Comparison of ENCODE assay signal across 25 cellular contexts in the genomic region with DNA sequence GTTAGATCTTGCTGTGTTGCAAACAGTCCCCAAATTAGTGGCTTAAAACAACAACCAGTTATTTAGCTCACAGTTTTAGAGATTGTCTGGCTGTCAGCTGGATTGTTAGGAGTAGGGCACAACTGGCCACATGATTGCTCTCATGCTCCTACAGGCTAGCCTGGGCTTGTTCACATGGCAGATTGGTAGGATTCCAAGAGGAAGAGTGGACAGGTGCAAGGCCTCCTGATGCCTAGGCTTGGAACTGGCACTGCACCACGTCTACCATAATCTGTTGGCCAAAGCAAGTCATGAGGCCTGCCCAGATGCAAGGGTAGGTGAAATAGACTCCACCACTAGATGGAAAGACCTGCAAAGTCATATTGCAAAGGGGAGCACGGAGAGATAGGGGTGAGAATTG.
DNase-seq lines count a peak whose midpoint lies in the region; ATAC-seq and TF ChIP-seq lines count a peak whose summit lies in the region.
"Had no signal": no experiment of that assay in that cellular context is flagged by ENCODE, and none has a peak within 500 bp of the region (broad histone marks: within the 10 kb centered on the region; RNA-seq: fewer than 3 reads in every experiment).

No MANE protein-coding gene starts in this region.

- no peak overlapping the region for H3K27ac Mint-ChIP-seq in natural killer cell treated with Interleukin-12 subunit alpha and Interleukin-12 subunit beta and Interleukin-15 and Interleukin-18, amount 100 ng/mL, for 72 hours
- H3K27ac Mint-ChIP-seq: activated B cell treated with CpG ODN at 0.5 μM for 24 hours; activated CD4-positive, alpha-beta T cell treated with anti-CD3 and anti-CD28 coated beads, Interleukin-2, amount 10 ng/mL, durations not matched to agents 7 days and 5 days; HFFc6; memory B cell; stimulated activated naive B cell treated with anti-CD40 and anti-IgM and Interleukin-4, amounts not matched to agents 10 μg/mL and 1 μg/mL and 100 μg/mL, for 72 hours had no signal

- no peaks in the 10 kb centered on the region for H3K9me3 Mint-ChIP-seq in natural killer cell treated with Interleukin-12 subunit alpha and Interleukin-12 subunit beta and Interleukin-15 and Interleukin-18, amount 100 ng/mL, for 72 hours
- H3K9me3 Mint-ChIP-seq: activated B cell treated with CpG ODN at 0.5 μM for 24 hours; activated CD4-positive, alpha-beta T cell treated with anti-CD3 and anti-CD28 coated beads, Interleukin-2, amount 10 ng/mL, durations not matched to agents 7 days and 5 days; HFFc6; memory B cell; stimulated activated naive B cell treated with anti-CD40 and anti-IgM and Interleukin-4, amounts not matched to agents 10 μg/mL and 1 μg/mL and 100 μg/mL, for 72 hours had no signal

- DNase-seq in DMS153 (lab: John Stamatoyannopoulos, UW) (peak; percentile 75), LHCN-M2 (ENCODE audit: low read depth) (peak; percentile 56), NCI-H774 (lab: John Stamatoyannopoulos, UW) (peak; percentile 30), epithelial cell of esophagus (ENCODE audit: low read depth) (peak; percentile 58), KBM-7 (no peak), mucosa of gallbladder (ENCODE audit: low spot score) (no peak), epidermal melanocyte (ENCODE audit: insufficient read length, low spot score) (no peak)
- DNase-seq in natural killer cell treated with Interleukin-12 subunit alpha and Interleukin-12 subunit beta and Interleukin-15 and Interleukin-18, amount 100 ng/mL, for 72 hours (ENCODE audit: low spot score), result no peak
- DNase-seq: activated B cell treated with CpG ODN at 0.5 μM for 24 hours; activated CD4-positive, alpha-beta T cell treated with anti-CD3 and anti-CD28 coated beads, Interleukin-2, amount 10 ng/mL, durations not matched to agents 7 days and 5 days; activated naive CD4-positive, alpha-beta T cell treated with Interleukin-2 at 50 U/mL for 16 hours; activated T-cell treated with anti-CD3 and anti-CD28 coated beads, Interleukin-2, amount 50 U/mL, for 48 hours; cerebellar nuclear complex; GM23248; HFFc6; hypothalamus; IMR-90; NCI-H187; OCI-M1; stimulated activated naive B cell treated with anti-CD40 and anti-IgM and Interleukin-4, amounts not matched to agents 10 μg/mL and 1 μg/mL and 100 μg/mL, for 72 hours; upper lobe of right lung had no signal

- in situ Hi-C loops in KBM-7 (cut with MboI; ENCODE audit: low pct_unique_long_range_greater_than_20kb, low sequenced_read_pairs), result loop anchor here (25.0 kb wide), 1 partner anchor 427 kb away; no protein-coding TSS in a partner anchor

- no peaks in the 10 kb centered on the region for H3K4me1 Mint-ChIP-seq in natural killer cell treated with Interleukin-12 subunit alpha and Interleukin-12 subunit beta and Interleukin-15 and Interleukin-18, amount 100 ng/mL, for 72 hours (ENCODE audit: low read depth in 2 of 2)
- H3K4me1 Mint-ChIP-seq: activated B cell treated with CpG ODN at 0.5 μM for 24 hours; activated CD4-positive, alpha-beta T cell treated with anti-CD3 and anti-CD28 coated beads, Interleukin-2, amount 10 ng/mL, durations not matched to agents 7 days and 5 days; memory B cell; stimulated activated naive B cell treated with anti-CD40 and anti-IgM and Interleukin-4, amounts not matched to agents 10 μg/mL and 1 μg/mL and 100 μg/mL, for 72 hours had no signal

- no peak for TF ChIP-seq CTCF in epithelial cell of esophagus (IDR thresholded peaks at IDR 0.05; ENCODE audit: insufficient read depth, low read depth, low read length, missing control alignments)

- H3K4me3 Mint-ChIP-seq in natural killer cell treated with Interleukin-12 subunit alpha and Interleukin-12 subunit beta and Interleukin-15 and Interleukin-18, amount 100 ng/mL, for 72 hours, result no peak overlapping the region
- H3K4me3 Mint-ChIP-seq: activated B cell treated with CpG ODN at 0.5 μM for 24 hours; activated CD4-positive, alpha-beta T cell treated with anti-CD3 and anti-CD28 coated beads, Interleukin-2, amount 10 ng/mL, durations not matched to agents 7 days and 5 days; HFFc6; memory B cell; stimulated activated naive B cell treated with anti-CD40 and anti-IgM and Interleukin-4, amounts not matched to agents 10 μg/mL and 1 μg/mL and 100 μg/mL, for 72 hours had no signal

- ATAC-seq in natural killer cell treated with Interleukin-12 subunit alpha and Interleukin-12 subunit beta and Interleukin-15 and Interleukin-18, amount 100 ng/mL, for 72 hours, result no peak
- ATAC-seq: stimulated activated naive B cell treated with anti-CD40 and anti-IgM and Interleukin-4, amounts not matched to agents 10 μg/mL and 1 μg/mL and 100 μg/mL, for 72 hours; upper lobe of right lung had no signal

- no peaks in the 10 kb centered on the region for H3K36me3 Mint-ChIP-seq in natural killer cell treated with Interleukin-12 subunit alpha and Interleukin-12 subunit beta and Interleukin-15 and Interleukin-18, amount 100 ng/mL, for 72 hours
- H3K36me3 Mint-ChIP-seq: memory B cell; stimulated activated naive B cell treated with anti-CD40 and anti-IgM and Interleukin-4, amounts not matched to agents 10 μg/mL and 1 μg/mL and 100 μg/mL, for 72 hours had no signal

- peaks cover 7 to 19% of the 10 kb centered on the region in 2 donors for H3K27me3 Mint-ChIP-seq in natural killer cell treated with Interleukin-12 subunit alpha and Interleukin-12 subunit beta and Interleukin-15 and Interleukin-18, amount 100 ng/mL, for 72 hours
- H3K27me3 Mint-ChIP-seq: memory B cell had no signal

- no peak overlapping the region for H3K4me3 ChIP-seq in epithelial cell of esophagus (ENCODE audit: low read length)
- H3K4me3 ChIP-seq: GM23248, SJSA1, skin epidermis, suprapubic skin, upper lobe of right lung had no signal

Comparison
In these comparisons a context has a peak if more than half of its experiments do, and no peak if none do; other contexts are left out.
1. DNase-seq: peak in DMS153 (single experiment), LHCN-M2 (single experiment), NCI-H774 (single experiment) and epithelial cell of esophagus (single experiment); none in KBM-7 (single experiment), natural killer cell treated with Interleukin-12 subunit alpha and Interleukin-12 subunit beta and Interleukin-15 and Interleukin-18, amount 100 ng/mL, for 72 hours (single experiment), mucosa of gallbladder (single experiment) and epidermal melanocyte (single experiment).